Comparison of ENCODE assay signal across 9 cellular contexts in the genomic region with DNA sequence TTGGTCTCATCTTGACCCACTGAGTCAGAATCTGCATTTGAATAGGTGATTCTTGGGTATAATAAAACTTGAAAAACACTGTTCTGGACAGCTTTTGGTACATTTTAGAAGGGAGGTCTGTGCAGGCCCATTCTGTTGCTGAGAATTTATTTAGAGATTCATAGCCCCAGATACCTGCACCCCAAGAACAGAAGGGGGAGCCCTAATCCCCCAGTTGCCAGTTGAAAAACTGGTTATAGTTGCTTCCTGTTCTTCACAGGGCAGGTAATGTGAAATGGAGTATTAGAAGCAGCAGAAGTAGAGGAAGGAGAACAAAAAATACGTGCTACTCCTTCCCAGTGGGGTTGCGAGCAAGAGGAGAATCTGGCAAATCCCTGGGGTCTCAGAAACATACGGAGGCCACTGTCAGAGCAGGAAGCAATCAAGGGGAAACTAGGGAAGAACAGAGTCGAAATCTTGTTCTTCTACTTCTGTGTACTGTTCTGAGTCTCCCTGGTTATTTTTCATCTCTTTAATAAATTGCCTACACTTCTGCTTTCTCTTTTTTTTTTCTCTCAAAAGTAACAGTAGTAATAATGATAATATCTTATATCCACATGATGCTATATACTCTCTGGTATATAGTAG. TPM values are rescaled to one million over a fixed set of nuclear protein-coding genes. Genes with fewer than 3 reads are reported as not detected.
DNase-seq lines count a peak whose midpoint lies in the region; ATAC-seq, FAIRE-seq and TF ChIP-seq lines count a peak whose summit lies in the region.
"Had no signal": no experiment of that assay in that cellular context is flagged by ENCODE, and none has a peak within 500 bp of the region (broad histone marks: within the 10 kb centered on the region; RNA-seq: fewer than 3 reads in every experiment).

No MANE protein-coding gene starts in this region.

- FAIRE-seq in islet of Langerhans (lab: Jason Lieb, UNC), result peak; percentile 17

- in situ Hi-C loops in ACHN (cut with HindIII; ENCODE audit: low pct_ligation_motif_present, low pct_unique_long_range_greater_than_20kb, low sequenced_read_pairs), result no loop called here

- no peaks in the 10 kb centered on the region for H3K36me3 Mint-ChIP-seq in activated naive CD4-positive, alpha-beta T cell treated with anti-CD3 and anti-CD28 coated beads, Interleukin-2, amount 50 U/mL, for 72 hours

- peak; percentile 36 for DNase-seq in ACHN
- DNase-seq in NCI-H2171 (lab: John Stamatoyannopoulos, UW), result peak; percentile 10
- DNase-seq in activated naive CD4-positive, alpha-beta T cell treated with anti-CD3 and anti-CD28 coated beads, Interleukin-2, amount 50 U/mL, for 72 hours (ENCODE audit: low spot score in 2 of 2), result peak in 1 of 2 donors; percentile 19
- no peak for DNase-seq in COLO829 (ENCODE audit: low spot score)
- no peak for DNase-seq in 8988T

- no peaks in the 10 kb centered on the region for H3K9me3 Mint-ChIP-seq in activated naive CD4-positive, alpha-beta T cell treated with anti-CD3 and anti-CD28 coated beads, Interleukin-2, amount 50 U/mL, for 72 hours

- TF ChIP-seq CTCF in GM12873 (IDR thresholded peaks at IDR 0.05; ENCODE audit: insufficient read depth, low read depth, low read length, missing control alignments), result peak; percentile 81

- peak; percentile 87 for ATAC-seq in HG02642 (IDR thresholded peaks at IDR 0.05; ENCODE audit: poor library complexity, unreplicated experiment)
- ATAC-seq in activated naive CD4-positive, alpha-beta T cell treated with anti-CD3 and anti-CD28 coated beads, Interleukin-2, amount 50 U/mL, for 72 hours, result peak; percentile 61 to 82

- peak overlapping the region in 1 of 2 donors; percentile 61 for H3K27ac Mint-ChIP-seq in activated naive CD4-positive, alpha-beta T cell treated with anti-CD3 and anti-CD28 coated beads, Interleukin-2, amount 50 U/mL, for 72 hours

RNA-seq across cellular contexts. Expression of gene CLCA2, which starts 4.6 kb away (rescaled TPM):
- not detected for total RNA-seq in activated naive CD4-positive, alpha-beta T cell treated with anti-CD3 and anti-CD28 coated beads, Interleukin-2, amount 50 U/mL, for 72 hours
- total RNA-seq: lung microvascular endothelial cell had no signal

RNA-seq across cellular contexts. Expression of gene ODF2L, which starts 23.3 kb away (rescaled TPM):
- total RNA-seq in activated naive CD4-positive, alpha-beta T cell treated with anti-CD3 and anti-CD28 coated beads, Interleukin-2, amount 50 U/mL, for 72 hours, result 10 to 100 TPM; 21.3 to 29.7 TPM

RNA-seq across cellular contexts. Expression of gene CLCA1, which starts 49.3 kb away (rescaled TPM):
- total RNA-seq in activated naive CD4-positive, alpha-beta T cell treated with anti-CD3 and anti-CD28 coated beads, Interleukin-2, amount 50 U/mL, for 72 hours, result not detected
- total RNA-seq: lung microvascular endothelial cell had no signal

Comparison
In these comparisons a context has a peak if more than half of its experiments do, and no peak if none do; other contexts are left out.
1. DNase-seq: peak in ACHN (single experiment) and NCI-H2171 (single experiment); none in COLO829 (single experiment) and 8988T (single experiment).